ENCODE assay signal across 1 cellular context in the genomic region with DNA sequence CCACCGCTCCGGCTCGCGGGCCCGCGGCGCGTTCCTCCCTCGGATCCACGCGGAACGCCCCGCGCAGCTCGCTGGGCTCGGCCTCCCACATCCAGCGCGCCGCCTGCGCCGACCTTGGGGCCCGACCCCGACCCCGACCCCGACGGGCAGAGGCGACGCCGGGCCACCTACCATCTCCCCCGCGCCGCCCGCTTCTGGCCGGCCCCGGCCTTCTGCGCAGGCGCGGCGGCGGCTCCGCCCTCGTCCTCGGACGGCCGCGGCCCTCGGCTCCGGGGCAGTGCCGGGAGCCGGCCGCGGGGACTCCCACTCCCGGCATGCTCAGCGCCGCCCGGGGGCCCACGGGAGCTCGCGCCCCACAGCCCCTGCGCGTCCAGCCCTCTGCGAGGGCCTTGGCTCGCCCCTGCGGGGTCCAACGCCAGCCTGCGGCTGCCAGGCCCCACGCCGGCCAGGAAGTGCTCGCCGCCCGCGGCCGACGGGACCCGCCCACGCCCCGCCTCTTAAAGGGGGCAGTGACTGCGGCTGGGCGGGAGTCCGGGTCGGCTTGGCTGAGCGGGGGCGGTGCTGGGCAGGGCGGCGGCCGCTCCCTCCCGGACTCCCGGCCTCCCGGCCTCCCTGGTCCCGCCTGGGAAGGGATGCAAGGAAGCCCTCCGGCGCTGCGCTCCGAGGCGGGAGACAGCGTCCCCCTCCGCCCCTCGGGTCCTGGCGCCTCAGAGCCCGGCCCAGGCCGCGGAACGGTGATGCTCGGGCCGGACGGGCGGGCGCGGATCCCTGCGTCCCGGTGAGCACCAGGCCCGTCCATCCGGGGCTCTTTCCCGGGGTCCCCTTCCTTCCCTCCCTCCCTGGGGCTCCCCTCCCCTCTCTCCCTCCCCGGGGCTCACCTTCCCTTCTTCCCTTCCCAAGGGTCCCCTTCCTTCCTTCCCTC.
A peak's percentile ranks its signal among the peaks of the same experiment; 100 is the strongest.
TF ChIP-seq lines count a peak whose summit lies in the region.

A gene (minus strand): TSS at position 216 of the 922 bp plus-strand sequence. CDS start 42 bp downstream, at position 174.

TF ChIP-seq in HepG2, 621 proteins besides CTCF, POLR2A, EP300 and RAD21 (continued from another document and continues in another):
- TF ChIP-seq, protein P1, sequence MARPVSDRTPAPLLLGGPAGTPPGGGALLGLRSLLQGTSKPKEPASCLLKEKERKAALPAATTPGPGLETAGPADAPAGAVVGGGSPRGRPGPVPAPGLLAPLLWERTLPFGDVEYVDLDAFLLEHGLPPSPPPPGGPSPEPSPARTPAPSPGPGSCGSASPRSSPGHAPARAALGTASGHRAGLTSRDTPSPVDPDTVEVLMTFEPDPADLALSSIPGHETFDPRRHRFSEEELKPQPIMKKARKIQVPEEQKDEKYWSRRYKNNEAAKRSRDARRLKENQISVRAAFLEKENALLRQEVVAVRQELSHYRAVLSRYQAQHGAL (CRISPR knock-in tag; IDR thresholded peaks at IDR 0.05; ENCODE audit: not compliant biosample characterization) = no peak
- TF ChIP-seq, protein P2, sequence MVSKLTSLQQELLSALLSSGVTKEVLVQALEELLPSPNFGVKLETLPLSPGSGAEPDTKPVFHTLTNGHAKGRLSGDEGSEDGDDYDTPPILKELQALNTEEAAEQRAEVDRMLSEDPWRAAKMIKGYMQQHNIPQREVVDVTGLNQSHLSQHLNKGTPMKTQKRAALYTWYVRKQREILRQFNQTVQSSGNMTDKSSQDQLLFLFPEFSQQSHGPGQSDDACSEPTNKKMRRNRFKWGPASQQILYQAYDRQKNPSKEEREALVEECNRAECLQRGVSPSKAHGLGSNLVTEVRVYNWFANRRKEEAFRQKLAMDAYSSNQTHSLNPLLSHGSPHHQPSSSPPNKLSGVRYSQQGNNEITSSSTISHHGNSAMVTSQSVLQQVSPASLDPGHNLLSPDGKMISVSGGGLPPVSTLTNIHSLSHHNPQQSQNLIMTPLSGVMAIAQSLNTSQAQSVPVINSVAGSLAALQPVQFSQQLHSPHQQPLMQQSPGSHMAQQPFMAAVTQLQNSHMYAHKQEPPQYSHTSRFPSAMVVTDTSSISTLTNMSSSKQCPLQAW (CRISPR knock-in tag; IDR thresholded peaks at IDR 0.05) = no peak
- no peak for TF ChIP-seq ZFP36L1 (CRISPR knock-in tag; IDR thresholded peaks at IDR 0.05)
- no peak for TF ChIP-seq CENPT (CRISPR knock-in tag; IDR thresholded peaks at IDR 0.05; ENCODE audit: low read depth)
- TF ChIP-seq DR1 (CRISPR knock-in tag; IDR thresholded peaks at IDR 0.05) = no peak
- TF ChIP-seq, protein P3, sequence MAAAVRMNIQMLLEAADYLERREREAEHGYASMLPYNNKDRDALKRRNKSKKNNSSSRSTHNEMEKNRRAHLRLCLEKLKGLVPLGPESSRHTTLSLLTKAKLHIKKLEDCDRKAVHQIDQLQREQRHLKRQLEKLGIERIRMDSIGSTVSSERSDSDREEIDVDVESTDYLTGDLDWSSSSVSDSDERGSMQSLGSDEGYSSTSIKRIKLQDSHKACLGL (CRISPR knock-in tag; IDR thresholded peaks at IDR 0.05) = peak; percentile 38; the same call in 1 of the 2 replicates
- peak; percentile 84 for TF ChIP-seq ZNF563 (CRISPR knock-in tag; IDR thresholded peaks at IDR 0.05)
- no peak; the same call in 1 of the 2 replicates for TF ChIP-seq ZNF543 (CRISPR knock-in tag; IDR thresholded peaks at IDR 0.05)
- TF ChIP-seq MAF1 (CRISPR knock-in tag; IDR thresholded peaks at IDR 0.05; ENCODE audit: borderline replicate concordance) = no peak
- TF ChIP-seq, protein P4, sequence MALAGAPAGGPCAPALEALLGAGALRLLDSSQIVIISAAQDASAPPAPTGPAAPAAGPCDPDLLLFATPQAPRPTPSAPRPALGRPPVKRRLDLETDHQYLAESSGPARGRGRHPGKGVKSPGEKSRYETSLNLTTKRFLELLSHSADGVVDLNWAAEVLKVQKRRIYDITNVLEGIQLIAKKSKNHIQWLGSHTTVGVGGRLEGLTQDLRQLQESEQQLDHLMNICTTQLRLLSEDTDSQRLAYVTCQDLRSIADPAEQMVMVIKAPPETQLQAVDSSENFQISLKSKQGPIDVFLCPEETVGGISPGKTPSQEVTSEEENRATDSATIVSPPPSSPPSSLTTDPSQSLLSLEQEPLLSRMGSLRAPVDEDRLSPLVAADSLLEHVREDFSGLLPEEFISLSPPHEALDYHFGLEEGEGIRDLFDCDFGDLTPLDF (CRISPR knock-in tag; IDR thresholded peaks at IDR 0.05) = peak; percentile 73
- TF ChIP-seq ZNF652 (CRISPR knock-in tag; IDR thresholded peaks at IDR 0.05; ENCODE audit: borderline replicate concordance, low read depth) = no peak
- no peak for TF ChIP-seq ZNF737 (CRISPR knock-in tag; IDR thresholded peaks at IDR 0.05; ENCODE audit: borderline replicate concordance)
- peak; percentile 36; the same call in 1 of the 2 replicates for TF ChIP-seq SUZ12 (IDR thresholded peaks at IDR 0.05; ENCODE audit: low read depth, low read length)
- no peak for TF ChIP-seq DMAP1 (CRISPR knock-in tag; IDR thresholded peaks at IDR 0.05)
- TF ChIP-seq ATF7 (IDR thresholded peaks at IDR 0.05) = no peak
- TF ChIP-seq ATF7 (CRISPR knock-in tag; IDR thresholded peaks at IDR 0.05) = no peak
- TF ChIP-seq, protein P5, sequence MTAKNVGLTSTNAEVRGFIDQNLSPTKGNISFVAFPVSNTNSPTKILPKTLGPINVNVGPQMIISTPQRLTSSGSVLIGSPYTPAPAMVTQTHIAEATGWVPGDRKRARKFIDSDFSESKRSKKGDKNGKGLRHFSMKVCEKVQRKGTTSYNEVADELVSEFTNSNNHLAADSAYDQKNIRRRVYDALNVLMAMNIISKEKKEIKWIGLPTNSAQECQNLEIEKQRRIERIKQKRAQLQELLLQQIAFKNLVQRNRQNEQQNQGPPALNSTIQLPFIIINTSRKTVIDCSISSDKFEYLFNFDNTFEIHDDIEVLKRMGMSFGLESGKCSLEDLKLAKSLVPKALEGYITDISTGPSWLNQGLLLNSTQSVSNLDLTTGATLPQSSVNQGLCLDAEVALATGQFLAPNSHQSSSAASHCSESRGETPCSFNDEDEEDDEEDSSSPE (CRISPR knock-in tag; IDR thresholded peaks at IDR 0.05) = peak; percentile 47; the same call in 1 of the 2 replicates
- TF ChIP-seq ZNF749 (CRISPR knock-in tag; IDR thresholded peaks at IDR 0.05; ENCODE audit: borderline replicate concordance) = peak; percentile 14; the same call in 1 of the 2 replicates
- TF ChIP-seq ZNF383 (CRISPR knock-in tag; IDR thresholded peaks at IDR 0.05; ENCODE audit: borderline replicate concordance) = no peak
- TF ChIP-seq SMARCC2 (IDR thresholded peaks at IDR 0.05) = no peak
- TF ChIP-seq SP140L (CRISPR knock-in tag; IDR thresholded peaks at IDR 0.05; ENCODE audit: borderline replicate concordance) = no peak
- TF ChIP-seq YEATS2 (CRISPR knock-in tag; IDR thresholded peaks at IDR 0.05; ENCODE audit: borderline replicate concordance) = no peak
- TF ChIP-seq ZFP1 (CRISPR knock-in tag; IDR thresholded peaks at IDR 0.05) = no peak
- TF ChIP-seq THAP11 (CRISPR knock-in tag; IDR thresholded peaks at IDR 0.05) = peak; percentile 92
- TF ChIP-seq, protein P6, sequence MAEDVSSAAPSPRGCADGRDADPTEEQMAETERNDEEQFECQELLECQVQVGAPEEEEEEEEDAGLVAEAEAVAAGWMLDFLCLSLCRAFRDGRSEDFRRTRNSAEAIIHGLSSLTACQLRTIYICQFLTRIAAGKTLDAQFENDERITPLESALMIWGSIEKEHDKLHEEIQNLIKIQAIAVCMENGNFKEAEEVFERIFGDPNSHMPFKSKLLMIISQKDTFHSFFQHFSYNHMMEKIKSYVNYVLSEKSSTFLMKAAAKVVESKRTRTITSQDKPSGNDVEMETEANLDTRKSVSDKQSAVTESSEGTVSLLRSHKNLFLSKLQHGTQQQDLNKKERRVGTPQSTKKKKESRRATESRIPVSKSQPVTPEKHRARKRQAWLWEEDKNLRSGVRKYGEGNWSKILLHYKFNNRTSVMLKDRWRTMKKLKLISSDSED (CRISPR knock-in tag; IDR thresholded peaks at IDR 0.05) = no peak
- peak; percentile 76 for TF ChIP-seq YY1 (IDR thresholded peaks at IDR 0.05; ENCODE audit: insufficient read depth, insufficient replicate concordance, low read depth, low read length)
- TF ChIP-seq ZNF431 (CRISPR knock-in tag; IDR thresholded peaks at IDR 0.05; ENCODE audit: borderline replicate concordance, low read depth) = no peak
- no peak for TF ChIP-seq KDM6A (CRISPR knock-in tag; IDR thresholded peaks at IDR 0.05; ENCODE audit: low read depth)
- TF ChIP-seq, protein P7, sequence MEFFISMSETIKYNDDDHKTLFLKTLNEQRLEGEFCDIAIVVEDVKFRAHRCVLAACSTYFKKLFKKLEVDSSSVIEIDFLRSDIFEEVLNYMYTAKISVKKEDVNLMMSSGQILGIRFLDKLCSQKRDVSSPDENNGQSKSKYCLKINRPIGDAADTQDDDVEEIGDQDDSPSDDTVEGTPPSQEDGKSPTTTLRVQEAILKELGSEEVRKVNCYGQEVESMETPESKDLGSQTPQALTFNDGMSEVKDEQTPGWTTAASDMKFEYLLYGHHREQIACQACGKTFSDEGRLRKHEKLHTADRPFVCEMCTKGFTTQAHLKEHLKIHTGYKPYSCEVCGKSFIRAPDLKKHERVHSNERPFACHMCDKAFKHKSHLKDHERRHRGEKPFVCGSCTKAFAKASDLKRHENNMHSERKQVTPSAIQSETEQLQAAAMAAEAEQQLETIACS (CRISPR knock-in tag; IDR thresholded peaks at IDR 0.05) = peak; percentile 24; the same call in 1 of the 2 replicates
- TF ChIP-seq SMAD3 (CRISPR knock-in tag; IDR thresholded peaks at IDR 0.05) = no peak
- TF ChIP-seq HNF4A (CRISPR knock-in tag; IDR thresholded peaks at IDR 0.05) = no peak
- peak; percentile 14; the same call in 1 of the 2 replicates for TF ChIP-seq ETV5 (CRISPR knock-in tag; IDR thresholded peaks at IDR 0.05; ENCODE audit: borderline replicate concordance)
- TF ChIP-seq SP1 (IDR thresholded peaks at IDR 0.05) = no peak
- TF ChIP-seq SP1 (CRISPR knock-in tag; IDR thresholded peaks at IDR 0.05) = peak; percentile 81
- TF ChIP-seq NFKB2 (CRISPR knock-in tag; IDR thresholded peaks at IDR 0.05; ENCODE audit: borderline replicate concordance) = no peak
- TF ChIP-seq ZNF773 (CRISPR knock-in tag; IDR thresholded peaks at IDR 0.05; ENCODE audit: borderline replicate concordance) = no peak
- TF ChIP-seq, protein P8, sequence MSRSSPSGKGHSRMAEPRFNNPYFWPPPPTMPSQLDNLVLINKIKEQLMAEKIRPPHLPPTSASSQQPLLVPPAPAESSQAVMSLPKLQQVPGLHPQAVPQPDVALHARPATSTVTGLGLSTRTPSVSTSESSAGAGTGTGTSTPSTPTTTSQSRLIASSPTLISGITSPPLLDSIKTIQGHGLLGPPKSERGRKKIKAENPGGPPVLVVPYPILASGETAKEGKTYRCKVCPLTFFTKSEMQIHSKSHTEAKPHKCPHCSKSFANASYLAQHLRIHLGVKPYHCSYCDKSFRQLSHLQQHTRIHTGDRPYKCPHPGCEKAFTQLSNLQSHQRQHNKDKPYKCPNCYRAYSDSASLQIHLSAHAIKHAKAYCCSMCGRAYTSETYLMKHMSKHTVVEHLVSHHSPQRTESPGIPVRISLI (CRISPR knock-in tag; IDR thresholded peaks at IDR 0.05; ENCODE audit: borderline replicate concordance) = no peak
- TF ChIP-seq, protein P9, sequence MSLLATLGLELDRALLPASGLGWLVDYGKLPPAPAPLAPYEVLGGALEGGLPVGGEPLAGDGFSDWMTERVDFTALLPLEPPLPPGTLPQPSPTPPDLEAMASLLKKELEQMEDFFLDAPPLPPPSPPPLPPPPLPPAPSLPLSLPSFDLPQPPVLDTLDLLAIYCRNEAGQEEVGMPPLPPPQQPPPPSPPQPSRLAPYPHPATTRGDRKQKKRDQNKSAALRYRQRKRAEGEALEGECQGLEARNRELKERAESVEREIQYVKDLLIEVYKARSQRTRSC (CRISPR knock-in tag; IDR thresholded peaks at IDR 0.05; ENCODE audit: low read depth) = no peak
- TF ChIP-seq, protein P10, sequence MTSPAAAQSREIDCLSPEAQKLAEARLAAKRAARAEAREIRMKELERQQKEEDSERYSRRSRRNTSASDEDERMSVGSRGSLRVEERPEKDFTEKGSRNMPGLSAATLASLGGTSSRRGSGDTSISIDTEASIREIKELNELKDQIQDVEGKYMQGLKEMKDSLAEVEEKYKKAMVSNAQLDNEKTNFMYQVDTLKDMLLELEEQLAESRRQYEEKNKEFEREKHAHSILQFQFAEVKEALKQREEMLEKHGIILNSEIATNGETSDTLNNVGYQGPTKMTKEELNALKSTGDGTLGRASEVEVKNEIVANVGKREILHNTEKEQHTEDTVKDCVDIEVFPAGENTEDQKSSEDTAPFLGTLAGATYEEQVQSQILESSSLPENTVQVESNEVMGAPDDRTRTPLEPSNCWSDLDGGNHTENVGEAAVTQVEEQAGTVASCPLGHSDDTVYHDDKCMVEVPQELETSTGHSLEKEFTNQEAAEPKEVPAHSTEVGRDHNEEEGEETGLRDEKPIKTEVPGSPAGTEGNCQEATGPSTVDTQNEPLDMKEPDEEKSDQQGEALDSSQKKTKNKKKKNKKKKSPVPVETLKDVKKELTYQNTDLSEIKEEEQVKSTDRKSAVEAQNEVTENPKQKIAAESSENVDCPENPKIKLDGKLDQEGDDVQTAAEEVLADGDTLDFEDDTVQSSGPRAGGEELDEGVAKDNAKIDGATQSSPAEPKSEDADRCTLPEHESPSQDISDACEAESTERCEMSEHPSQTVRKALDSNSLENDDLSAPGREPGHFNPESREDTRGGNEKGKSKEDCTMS (CRISPR knock-in tag; conservative IDR thresholded peaks at IDR 0.05) = no peak
- TF ChIP-seq, protein P11, sequence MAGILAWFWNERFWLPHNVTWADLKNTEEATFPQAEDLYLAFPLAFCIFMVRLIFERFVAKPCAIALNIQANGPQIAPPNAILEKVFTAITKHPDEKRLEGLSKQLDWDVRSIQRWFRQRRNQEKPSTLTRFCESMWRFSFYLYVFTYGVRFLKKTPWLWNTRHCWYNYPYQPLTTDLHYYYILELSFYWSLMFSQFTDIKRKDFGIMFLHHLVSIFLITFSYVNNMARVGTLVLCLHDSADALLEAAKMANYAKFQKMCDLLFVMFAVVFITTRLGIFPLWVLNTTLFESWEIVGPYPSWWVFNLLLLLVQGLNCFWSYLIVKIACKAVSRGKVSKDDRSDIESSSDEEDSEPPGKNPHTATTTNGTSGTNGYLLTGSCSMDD (CRISPR knock-in tag; IDR thresholded peaks at IDR 0.05) = no peak
- peak; percentile 70; the same call in 1 of the 2 replicates for TF ChIP-seq ZNF766 (CRISPR knock-in tag; IDR thresholded peaks at IDR 0.05; ENCODE audit: borderline replicate concordance)
- TF ChIP-seq CEBPB (IDR thresholded peaks at IDR 0.05; ENCODE audit: borderline replicate concordance, low read depth, low read length) = no peak
- TF ChIP-seq ZNF75D (CRISPR knock-in tag; IDR thresholded peaks at IDR 0.05; ENCODE audit: borderline replicate concordance) = no peak
- TF ChIP-seq SCMH1 (CRISPR knock-in tag; IDR thresholded peaks at IDR 0.05; ENCODE audit: borderline replicate concordance) = no peak
- no peak for TF ChIP-seq ZNF331 (CRISPR knock-in tag; IDR thresholded peaks at IDR 0.05)
- TF ChIP-seq, protein P12, sequence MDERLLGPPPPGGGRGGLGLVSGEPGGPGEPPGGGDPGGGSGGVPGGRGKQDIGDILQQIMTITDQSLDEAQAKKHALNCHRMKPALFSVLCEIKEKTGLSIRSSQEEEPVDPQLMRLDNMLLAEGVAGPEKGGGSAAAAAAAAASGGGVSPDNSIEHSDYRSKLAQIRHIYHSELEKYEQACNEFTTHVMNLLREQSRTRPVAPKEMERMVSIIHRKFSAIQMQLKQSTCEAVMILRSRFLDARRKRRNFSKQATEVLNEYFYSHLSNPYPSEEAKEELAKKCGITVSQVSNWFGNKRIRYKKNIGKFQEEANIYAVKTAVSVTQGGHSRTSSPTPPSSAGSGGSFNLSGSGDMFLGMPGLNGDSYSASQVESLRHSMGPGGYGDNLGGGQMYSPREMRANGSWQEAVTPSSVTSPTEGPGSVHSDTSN (CRISPR knock-in tag; IDR thresholded peaks at IDR 0.05) = no peak
- peak; percentile 24; the same call in 1 of the 2 replicates for TF ChIP-seq ERF (CRISPR knock-in tag; IDR thresholded peaks at IDR 0.05)
- TF ChIP-seq JUNB (CRISPR knock-in tag; IDR thresholded peaks at IDR 0.05; ENCODE audit: borderline replicate concordance) = no peak
- TF ChIP-seq TEAD2 (CRISPR knock-in tag; IDR thresholded peaks at IDR 0.05) = no peak
- TF ChIP-seq ZNF17 (CRISPR knock-in tag; IDR thresholded peaks at IDR 0.05) = no peak
- TF ChIP-seq HDAC1 (CRISPR knock-in tag; IDR thresholded peaks at IDR 0.05) = peak; percentile 67
